In the genomic region with DNA sequence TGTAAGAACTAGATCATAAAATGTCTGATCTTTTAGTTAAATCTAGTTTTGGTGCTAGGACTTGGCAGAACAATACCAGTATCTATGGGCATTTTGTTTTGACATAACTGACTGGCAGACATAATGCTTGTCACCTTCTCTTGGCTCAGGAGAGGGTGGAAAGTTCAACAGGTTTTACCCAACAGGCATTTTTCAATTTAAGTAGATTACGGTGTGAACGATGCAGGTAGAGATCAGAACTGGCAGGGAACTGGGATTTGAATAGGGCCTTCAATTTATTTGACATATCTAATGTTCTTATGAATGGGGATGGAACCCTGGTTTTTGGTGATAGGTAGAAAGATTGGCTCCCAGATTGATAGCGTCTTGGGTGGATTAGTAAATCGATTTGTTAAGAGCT, we compare ENCODE assay signal across 8 cellular contexts.
"Had no signal": no experiment of that assay in that cellular context is flagged by ENCODE, and none has a peak within 500 bp of the region (broad histone marks: within the 10 kb centered on the region; RNA-seq: fewer than 3 reads in every experiment).

No MANE protein-coding gene starts in this region.

- H3K36me3 Mint-ChIP-seq: IgD-negative memory B cell had no signal

- DNase-seq: HFFc6, KBM-7 had no signal

- H3K27ac Mint-ChIP-seq: GM23338, HFFc6, IgD-negative memory B cell had no signal

- ATAC-seq: GM23338, HepG2 had no signal

- H3K4me3 ChIP-seq: GM23338, HAP-1 had no signal

- H3K9me3 ChIP-seq: HAP-1 had no signal

- H3K36me3 ChIP-seq: HAP-1 had no signal

- H3K4me1 Mint-ChIP-seq: IgD-negative memory B cell had no signal

- H3K4me3 Mint-ChIP-seq: GM23338, HFFc6, IgD-negative memory B cell had no signal

- H3K27ac ChIP-seq: HL-60, KMS-11 had no signal

- H3K9me3 Mint-ChIP-seq: GM23338, HFFc6 had no signal

- H3K27me3 Mint-ChIP-seq: IgD-negative memory B cell had no signal
